Comparison of ENCODE assay signal across 8 cellular contexts in genomic region chr7:10973061-10973941, GRCh38. TPM values are rescaled to one million over a fixed set of nuclear protein-coding genes. Genes with fewer than 3 reads are reported as not detected.
DNase-seq lines count a peak whose midpoint lies in the region; ATAC-seq and TF ChIP-seq lines count a peak whose summit lies in the region.

Gene PHF14, plus strand, starts transcription at chr7:10973872. Its CDS starts 452 bp downstream, at chr7:10974324.

- CTCF ChIA-PET in PC-3 (lab: Charles Lee), result no interaction called here

- TF ChIP-seq CTCF in PC-3 (conservative IDR thresholded peaks at IDR 0.05; ENCODE audit: low read depth, low read length), result no peak
- TF ChIP-seq CTCF in mucosa of descending colon (IDR thresholded peaks at IDR 0.05), result no peak

- peaks cover 39% of the 10 kb centered on the region for H3K79me2 ChIP-seq in PC-3 (ENCODE audit: low read length)

- no peak for TF ChIP-seq RAD21 in Ishikawa (IDR thresholded peaks at IDR 0.05; ENCODE audit: low read depth)

- no peaks in the 10 kb centered on the region for H3K9me2 ChIP-seq in PC-3 (replicated peaks; ENCODE audit: low read length)

- H3K4me1 ChIP-seq in PC-3 (ENCODE audit: insufficient read depth, low read length) (peaks cover 20% of the 10 kb centered on the region), mucosa of descending colon (ENCODE audit: low read depth) (peaks cover 7% of the 10 kb centered on the region)

- H3K4me3 ChIP-seq in PC-3 (ENCODE audit: low read length), result peak within 1 kb of the TSS; percentile 86
- peak within 1 kb of the TSS; percentile 50 for H3K4me3 ChIP-seq in mucosa of descending colon

- peak; percentile 96 for ATAC-seq in GM21576 (IDR thresholded peaks at IDR 0.05; ENCODE audit: unreplicated experiment)
- peak; percentile 97 for ATAC-seq in PC-3
- ATAC-seq in mucosa of descending colon, result peak; percentile 98

- peak within 1 kb of the TSS; percentile 99 for H2AFZ ChIP-seq in PC-3 (ENCODE audit: low read length)

- H3K27ac ChIP-seq in PC-3 (ENCODE audit: low read length) (peak within 1 kb of the TSS; percentile 95), epithelial cell of prostate (peak within 1 kb of the TSS; percentile 70)

- no peaks in the 10 kb centered on the region for H3K27me3 ChIP-seq in PC-3 (ENCODE audit: low read length)

- DNase-seq in DMS114 treated with DMSO at 0.1 percent for 48 hours (lab: John Stamatoyannopoulos, UW; ENCODE audit: unreplicated experiment) (peak; percentile 96), PC-3 (peak; percentile 95), activated T-cell treated with anti-CD3 and anti-CD28 coated beads for 48 hours (ENCODE audit: low read depth) (peak; percentile 92), epithelial cell of prostate (ENCODE audit: low read depth, low spot score) (peak; percentile 80), mucosa of descending colon (peak; percentile 97 to 98 (median 97))
- DNase-seq in stimulated activated CD8-positive, alpha-beta memory T cell treated with anti-CD3 and anti-CD28 coated beads, Interleukin-4, amount 100 ng/mL, for 24 hours (ENCODE audit: low read depth), result peak; percentile 88

- H3K4me2 ChIP-seq in PC-3 (ENCODE audit: low read length), result peak within 1 kb of the TSS; percentile 96

- peak within 1 kb of the TSS; percentile 95 for H3K9ac ChIP-seq in PC-3 (ENCODE audit: low read length)

- POLR2A ChIA-PET in PC-3 (lab: Charles Lee; ENCODE audit: unreplicated experiment), result interaction anchor here (0.5 to 0.7 kb wide), 3 partner anchors 35 to 567 kb away, joined by 3 to 6 read pairs (median 4); no protein-coding TSS in a partner anchor

- H3K9me3 ChIP-seq in PC-3 (ENCODE audit: low read length) (no peaks in the 10 kb centered on the region), mucosa of descending colon (no peaks in the 10 kb centered on the region)

- TSS peak; percentile 80 for BruUV-seq in PC-3 (replicated peaks; lab: Mats Ljungman, UMichigan)

- TF ChIP-seq EP300 in Ishikawa (IDR thresholded peaks at IDR 0.05; ENCODE audit: borderline replicate concordance), result no peak

- H3K36me3 ChIP-seq in PC-3 (ENCODE audit: low read depth, low read length), result 0 out of 2 replicates have a peak, but pooled peaks cover 9% of the 10 kb centered on the region
- no peaks in the 10 kb centered on the region for H3K36me3 ChIP-seq in mucosa of descending colon (ENCODE audit: low read depth)

- no peaks in the 10 kb centered on the region for H3F3A ChIP-seq in PC-3 (ENCODE audit: low read length, unreplicated experiment)

- intact Hi-C loops in PC-3 (cut with micrococcal nuclease), result loop anchor here (1.0 to 5.0 kb wide), 2 partner anchors 33 to 239 kb away; a partner anchor contains a TSS
- intact Hi-C loops in mucosa of descending colon (cut with DNase I, micrococcal nuclease), result loop anchor here in 1 of 2 donors (5.0 kb wide), 1 partner anchor 36 kb away; no protein-coding TSS in a partner anchor

- no peaks in the 10 kb centered on the region for H4K20me1 ChIP-seq in PC-3 (ENCODE audit: low read length)

TF ChIP-seq in Ishikawa, 13 proteins besides CTCF, POLR2A, EP300 and RAD21:
- TF ChIP-seq TCF12 (IDR thresholded peaks at IDR 0.05; ENCODE audit: low read depth), result no peak
- TF ChIP-seq EGR1 (IDR thresholded peaks at IDR 0.05), result peak; percentile 97
- TF ChIP-seq REST (IDR thresholded peaks at IDR 0.05; ENCODE audit: low read depth), result no peak
- peak; percentile 25 for TF ChIP-seq CREB1 (IDR thresholded peaks at IDR 0.05; ENCODE audit: low read depth)
- no peak for TF ChIP-seq TEAD4 (IDR thresholded peaks at IDR 0.05)
- TF ChIP-seq USF1 (IDR thresholded peaks at IDR 0.05), result no peak
- TF ChIP-seq FOXM1 (IDR thresholded peaks at IDR 0.05; ENCODE audit: borderline replicate concordance, low read depth), result peak; percentile 48; the same call in 1 of the 2 replicates
- peak; percentile 76 for TF ChIP-seq TAF1 (IDR thresholded peaks at IDR 0.05; ENCODE audit: low read depth)
- TF ChIP-seq NFIC (IDR thresholded peaks at IDR 0.05), result no peak
- peak; percentile 85 for TF ChIP-seq MAX (IDR thresholded peaks at IDR 0.05)
- TF ChIP-seq YY1 (IDR thresholded peaks at IDR 0.05; ENCODE audit: low read depth), result no peak
TF ChIP-seq in Ishikawa: peak in this region for 5.

RNA-seq across cellular contexts. Expression of gene PHF14, which starts in this region (rescaled TPM):
- total RNA-seq in PC-3 (2014; rRNA removed), result 35.4 and 42.6 TPM in 2 replicates
- 10 to 100 TPM; 30.8 to 31.9 (median 31.7) TPM for total RNA-seq in mucosa of descending colon

Comparison
In these comparisons a context has a peak if more than half of its experiments do, and no peak if none do; other contexts are left out.
1. Peak in every context shown above with its lines: DNase-seq, ATAC-seq, H3K4me3 ChIP-seq and H3K27ac ChIP-seq.